ENCODE assay signal across 15 cellular contexts in genomic region chr4:4574052-4574451, GRCh38. TPM values are rescaled to one million over a fixed set of nuclear protein-coding genes. Genes with fewer than 3 reads are reported as not detected.
DNase-seq lines count a peak whose midpoint lies in the region; ATAC-seq and TF ChIP-seq lines count a peak whose summit lies in the region.
"Had no signal": no experiment of that assay in that cellular context is flagged by ENCODE, and none has a peak within 500 bp of the region (broad histone marks: within the 10 kb centered on the region; RNA-seq: fewer than 3 reads in every experiment).

No MANE protein-coding gene starts in this region.

- ATAC-seq in CD4-positive, alpha-beta T cell (ENCODE audit: poor library complexity): no peak
- no peak for ATAC-seq in GM23338
- ATAC-seq in GM21526 (IDR thresholded peaks at IDR 0.05; ENCODE audit: low FRiP score, unreplicated experiment): no peak
- ATAC-seq in GM21786 (IDR thresholded peaks at IDR 0.05; ENCODE audit: unreplicated experiment): no peak

- peaks cover 10% of the 10 kb centered on the region for H3K4me1 Mint-ChIP-seq in CD4-positive, alpha-beta T cell (ENCODE audit: low read depth)
- H3K4me1 Mint-ChIP-seq in GM23338: peaks cover 15% of the 10 kb centered on the region
- peaks cover 4% of the 10 kb centered on the region for H3K4me1 Mint-ChIP-seq in endodermal cell
- peaks cover 54% of the 10 kb centered on the region for H3K4me1 Mint-ChIP-seq in neural progenitor cell

- H3K79me2 ChIP-seq in GM23338 (replicated peaks; ENCODE audit: insufficient read depth) (no peaks in the 10 kb centered on the region), neural progenitor cell (ENCODE audit: low read depth) (no peaks in the 10 kb centered on the region)

- DNase-seq in CD4-positive, alpha-beta T cell: no peak
- no peak for DNase-seq in GM23338 (ENCODE audit: low spot score)
- no peak for DNase-seq in endodermal cell
- DNase-seq in neural progenitor cell (ENCODE audit: low spot score): no peak
- no peak for DNase-seq in putamen (ENCODE audit: low spot score)
- DNase-seq: activated CD4-positive, alpha-beta T cell treated with anti-CD3 and anti-CD28 coated beads, Interleukin-2, amount 10 ng/mL, durations not matched to agents 24 days and 14 days; activated naive CD4-positive, alpha-beta T cell treated with anti-CD3 and anti-CD28 coated beads for 36 hours; gastrocnemius medialis; NCI-H1105; NCI-H2081 treated with DMSO at 0.1 percent for 48 hours had no signal

- no peak overlapping the region for H3K4me2 ChIP-seq in GM23338
- no peak overlapping the region for H3K4me2 ChIP-seq in neural progenitor cell

- H3K4me3 Mint-ChIP-seq in CD4-positive, alpha-beta T cell: peak overlapping the region; percentile 87
- H3K4me3 Mint-ChIP-seq in GM23338 (peak overlapping the region; percentile 66; the same call in 1 of the 3 replicates), endodermal cell (peak overlapping the region; percentile 59), neural progenitor cell (peak overlapping the region; percentile 83)

- POLR2A ChIA-PET in CD4-positive, alpha-beta T cell (lab: Charles Lee): interaction anchor here (1.0 to 1.9 kb wide), 5 partner anchors 18 to 111 kb away, joined by 3 to 25 read pairs (median 3); partner anchors contain the start of gene STX18

- no peak overlapping the region for H3K9ac ChIP-seq in endodermal cell (ENCODE audit: extremely low read depth, low read length, poor library complexity, severe bottlenecking)
- H3K9ac ChIP-seq in neural progenitor cell: no peak overlapping the region

- H3K9me3 ChIP-seq in CD4-positive, alpha-beta T cell (ENCODE audit: control insufficient read depth, low read length): no peaks in the 10 kb centered on the region
- H3K9me3 ChIP-seq in endodermal cell (ENCODE audit: control insufficient read depth, low read length) (peaks cover 19% of the 10 kb centered on the region), neural progenitor cell (ENCODE audit: low read depth) (no peaks in the 10 kb centered on the region)
- H3K9me3 ChIP-seq: ascending aorta, gastrocnemius medialis, prostate gland, upper lobe of left lung had no signal

- CTCF ChIA-PET in CD4-positive, alpha-beta T cell (lab: Charles Lee): interaction anchor here (1.1 kb wide), 1 partner anchor 29 kb away, joined by 3 read pairs; no protein-coding TSS in a partner anchor

- H3K36me3 ChIP-seq in GM23338 (ENCODE audit: insufficient read depth): peaks cover 4% of the 10 kb centered on the region; the same call in 1 of the 2 replicates
- H3K36me3 ChIP-seq in endodermal cell (ENCODE audit: control insufficient read depth, insufficient read depth, low read length): no peaks in the 10 kb centered on the region
- no peaks in the 10 kb centered on the region for H3K36me3 ChIP-seq in neural progenitor cell
- H3K36me3 ChIP-seq: ascending aorta, gastrocnemius medialis, prostate gland, upper lobe of left lung had no signal

- H3K27me3 Mint-ChIP-seq in CD4-positive, alpha-beta T cell: no peaks in the 10 kb centered on the region
- H3K27me3 Mint-ChIP-seq in GM23338 (ENCODE audit: insufficient read depth, low read depth, poor library complexity): peaks cover 18% of the 10 kb centered on the region
- peaks cover 15% of the 10 kb centered on the region for H3K27me3 Mint-ChIP-seq in endodermal cell (ENCODE audit: insufficient read depth)
- H3K27me3 Mint-ChIP-seq in neural progenitor cell (ENCODE audit: insufficient read depth, low read depth): peaks cover 12% of the 10 kb centered on the region

- no peaks in the 10 kb centered on the region for H3K9me2 ChIP-seq in GM23338 (ENCODE audit: insufficient read depth)

- H3K27ac Mint-ChIP-seq in CD4-positive, alpha-beta T cell: no peak overlapping the region
- H3K27ac Mint-ChIP-seq in GM23338 (no peak overlapping the region), endodermal cell (no peak overlapping the region), neural progenitor cell (peak overlapping the region; percentile 97)
- H3K27ac Mint-ChIP-seq: activated CD4-positive, alpha-beta T cell treated with anti-CD3 and anti-CD28 coated beads, Interleukin-2, amount 10 ng/mL, durations not matched to agents 24 days and 14 days; activated naive CD4-positive, alpha-beta T cell treated with anti-CD3 and anti-CD28 coated beads for 36 hours had no signal

- no peaks in the 10 kb centered on the region for H3K9me3 Mint-ChIP-seq in CD4-positive, alpha-beta T cell
- H3K9me3 Mint-ChIP-seq in GM23338 (peaks cover 12% of the 10 kb centered on the region), endodermal cell (peaks cover 18% of the 10 kb centered on the region), neural progenitor cell (peaks cover 24% of the 10 kb centered on the region)

- H2AFZ ChIP-seq in GM23338: no peak overlapping the region
- no peak overlapping the region for H2AFZ ChIP-seq in neural progenitor cell (replicated peaks)

- intact Hi-C loops in CD4-positive, alpha-beta T cell (cut with DNase I, micrococcal nuclease): loop anchor here in 1 of 2 experiments (2.0 kb wide), 1 partner anchor 31 kb away; the partner anchor contains the start of gene STX18

- H3K4me3 ChIP-seq in GM23338 (no peak overlapping the region), endodermal cell (ENCODE audit: low read length) (no peak overlapping the region), neural progenitor cell (no peak overlapping the region)

- no peaks in the 10 kb centered on the region for H3K27me3 ChIP-seq in CD4-positive, alpha-beta T cell (ENCODE audit: control insufficient read depth, insufficient read depth, low read length)
- H3K27me3 ChIP-seq in GM23338 (ENCODE audit: insufficient read depth) (peaks cover 31% of the 10 kb centered on the region), endodermal cell (ENCODE audit: control insufficient read depth, insufficient read depth, low read length, poor library complexity, severe bottlenecking) (no peaks in the 10 kb centered on the region), neural progenitor cell (peaks cover 82% of the 10 kb centered on the region)
- H3K27me3 ChIP-seq: ascending aorta, gastrocnemius medialis, upper lobe of left lung had no signal

- no peaks in the 10 kb centered on the region; the same call in 1 of the 2 replicates for H3F3A ChIP-seq in GM23338 (replicated peaks; ENCODE audit: low read depth)
- H3F3A ChIP-seq in neural progenitor cell (ENCODE audit: low read depth): peaks cover 41% of the 10 kb centered on the region

- H3K4me1 ChIP-seq in GM23338 (ENCODE audit: insufficient read depth): peaks cover 5% of the 10 kb centered on the region
- H3K4me1 ChIP-seq in endodermal cell (ENCODE audit: control insufficient read depth, insufficient read depth, low read length): no peaks in the 10 kb centered on the region
- peaks cover 12% of the 10 kb centered on the region for H3K4me1 ChIP-seq in neural progenitor cell
- H3K4me1 ChIP-seq: ascending aorta, gastrocnemius medialis, prostate gland had no signal

- WGBS in endodermal cell (ENCODE audit: insufficient coverage in 1 of 2, insufficient read length in 1 of 2), 2 experiments: 94 to 100% methylated on average over 3 to 5 of the region's 5 CpGs

- no peak overlapping the region for H3K27ac ChIP-seq in CD4-positive, alpha-beta T cell (ENCODE audit: low read depth, low read length)
- H3K27ac ChIP-seq in GM23338 (ENCODE audit: low read depth): no peak overlapping the region
- no peak overlapping the region for H3K27ac ChIP-seq in endodermal cell (ENCODE audit: low read depth, low read length)
- H3K27ac ChIP-seq in neural progenitor cell: no peak overlapping the region
- H3K27ac ChIP-seq: gastrocnemius medialis had no signal

- no peaks in the 10 kb centered on the region for H3K36me3 Mint-ChIP-seq in CD4-positive, alpha-beta T cell (ENCODE audit: low read depth)
- H3K36me3 Mint-ChIP-seq in GM23338 (ENCODE audit: low read depth) (peaks cover 20% of the 10 kb centered on the region), endodermal cell (ENCODE audit: low read depth) (peaks cover 19% of the 10 kb centered on the region), neural progenitor cell (peaks cover 35% of the 10 kb centered on the region)

- H4K20me1 ChIP-seq in GM23338 (replicated peaks; ENCODE audit: insufficient read depth) (no peaks in the 10 kb centered on the region; the same call in none of the 2 replicates), neural progenitor cell (ENCODE audit: low read depth) (peaks cover 64% of the 10 kb centered on the region)

- no peak for TF ChIP-seq CTCF in CD4-positive, alpha-beta T cell (IDR thresholded peaks at IDR 0.05)
- TF ChIP-seq CTCF in GM23338 (conservative IDR thresholded peaks at IDR 0.05; ENCODE audit: low read depth in 2 of 2): no peak
- TF ChIP-seq CTCF in endodermal cell (conservative IDR thresholded peaks at IDR 0.05): no peak
- no peak for TF ChIP-seq CTCF in neural progenitor cell (IDR thresholded peaks at IDR 0.05)

TF ChIP-seq in GM23338, 12 proteins besides CTCF, POLR2A, EP300 and RAD21 (continues in another document):
- no peak for TF ChIP-seq ZNF114 (CRISPR knock-in tag; IDR thresholded peaks at IDR 0.05)

RNA-seq across cellular contexts. Expression of gene STX18, which starts 32.2 kb away (rescaled TPM):
- 10 to 100 TPM; 15.2 to 15.5 TPM for total RNA-seq in CD4-positive, alpha-beta T cell
- total RNA-seq in GM23338 (2014; rRNA removed; shearing (Covaris generic)): 15.9 and 30.8 TPM in 2 replicates
- 16.6 and 18.1 TPM in 2 replicates for polyA plus RNA-seq in GM23338 (2016; fragmentation: Nextera tagmentation; extraction: Ambion mirVana)
- total RNA-seq in endodermal cell (10 to 100 TPM; 26.9 to 33.3 TPM), neural progenitor cell (ENCODE audit: low replicate concordance) (24.9 and 33.9 TPM in 2 replicates)
- polyA plus RNA-seq in endodermal cell (2013, experiment 1 of 2): 30.9 TPM
- 27.2 TPM for polyA plus RNA-seq in endodermal cell (2013, experiment 2 of 2)
